In genomic region chr3:112104774-112105173, GRCh38 we compare ENCODE assay signal across 31 cellular contexts. TPM values are rescaled to one million over a fixed set of nuclear protein-coding genes. Genes with fewer than 3 reads are reported as not detected.
"Had no signal": no experiment of that assay in that cellular context is flagged by ENCODE, and none has a peak within 500 bp of the region (broad histone marks: within the 10 kb centered on the region; RNA-seq: fewer than 3 reads in every experiment).

No MANE protein-coding gene starts in this region.

- H3K4me3 ChIP-seq: colonic mucosa, esophagus muscularis mucosa, gastroesophageal sphincter, heart left ventricle, hepatocyte, lower lobe of right lung, prostate gland, skin epidermis, spleen, thoracic aorta, tibial nerve, upper lobe of right lung, uterus had no signal

- DNase-seq: colonic mucosa; effector CD8-positive, alpha-beta T cell; endodermal cell; foreskin keratinocyte; heart left ventricle; kidney glomerular epithelial cell; left ventricle myocardium superior; lower lobe of right lung; naive thymus-derived CD8-positive, alpha-beta T cell; nephron progenitor cell; nucleus accumbens; right cardiac atrium; spleen; stimulated activated CD4-positive, alpha-beta T cell treated with anti-CD3 and anti-CD28 coated beads, Interleukin-4, amount 100 ng/mL, for 4 hours; stimulated activated naive CD8-positive, alpha-beta T cell treated with anti-CD3 and anti-CD28 coated beads, Interleukin-15, Interleukin-2, amounts not matched to agents 100 U/mL and 50 U/mL, for 24 hours; upper lobe of right lung; uterus had no signal

- H3K36me3 ChIP-seq: colonic mucosa, gastroesophageal sphincter, lower lobe of right lung, prostate gland, spleen, thoracic aorta, tibial nerve, upper lobe of right lung, uterus had no signal

- H3K27me3 ChIP-seq: colonic mucosa, esophagus muscularis mucosa, foreskin keratinocyte, gastroesophageal sphincter, heart left ventricle, hepatocyte, spleen, tibial nerve, upper lobe of right lung, uterus had no signal

- H3K79me2 ChIP-seq: hepatocyte had no signal

- FAIRE-seq: islet of Langerhans had no signal

- H3K9me3 ChIP-seq: colonic mucosa, esophagus muscularis mucosa, gastroesophageal sphincter, heart left ventricle, lower lobe of right lung, prostate gland, spleen, thoracic aorta, tibial nerve, upper lobe of right lung, uterus had no signal

- H2AFZ ChIP-seq: hepatocyte had no signal

- H3K4me1 ChIP-seq: colonic mucosa, esophagus muscularis mucosa, gastroesophageal sphincter, heart left ventricle, lower lobe of right lung, prostate gland, spleen, tibial nerve, upper lobe of right lung, uterus had no signal

- H3K27ac ChIP-seq: colonic mucosa, esophagus muscularis mucosa, foreskin keratinocyte, gastroesophageal sphincter, heart left ventricle, hepatocyte, lower lobe of right lung, prostate gland, skin epidermis, spleen, thoracic aorta, tibial nerve, upper lobe of right lung, uterus had no signal

- ATAC-seq: foreskin keratinocyte; gastroesophageal sphincter; heart left ventricle; left ventricle myocardium superior; lower lobe of right lung; naive thymus-derived CD8-positive, alpha-beta T cell; right cardiac atrium; stimulated activated memory B cell treated with anti-CD40 and anti-IgM and Interleukin-4, amounts not matched to agents 10 μg/mL and 1 μg/mL and 100 μg/mL, for 72 hours; stimulated activated naive CD8-positive, alpha-beta T cell treated with anti-CD3 and anti-CD28 coated beads, Interleukin-15, Interleukin-2, amounts not matched to agents 100 U/mL and 50 U/mL, for 24 hours; upper lobe of right lung had no signal

- H3K4me2 ChIP-seq: hepatocyte had no signal

RNA-seq across cellular contexts. Expression of gene GCSAM, which starts 28.3 kb away (rescaled TPM):
- total RNA-seq: endodermal cell, epithelial cell of proximal tubule, fibroblast of lung, hepatocyte, left ventricle myocardium superior, mesenteric fat pad, myocyte, osteocyte had no signal
- polyA plus RNA-seq: fibroblast of lung, right cardiac atrium had no signal
